In the genomic region with DNA sequence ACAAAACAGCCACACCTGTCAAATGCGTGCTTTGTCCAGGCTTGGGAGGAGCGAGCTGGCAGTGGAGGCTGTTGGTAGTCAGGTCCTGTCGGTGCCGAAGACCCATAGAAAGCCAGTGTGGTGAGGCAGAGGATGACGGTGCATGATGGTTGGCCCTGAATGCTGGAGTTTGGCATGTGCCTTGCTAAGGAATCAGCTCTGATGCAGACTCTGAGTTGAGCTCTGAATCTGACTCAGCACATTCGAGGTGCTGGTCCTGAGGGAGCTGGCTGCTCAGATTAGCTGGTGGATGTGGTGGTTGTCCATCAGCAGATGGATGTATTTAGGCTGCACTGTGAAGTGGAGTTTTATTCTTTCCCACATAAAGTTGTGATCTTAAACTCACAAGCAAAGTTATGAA, we compare ENCODE assay signal across 1 cellular context.
TF ChIP-seq lines count a peak whose summit lies in the region.

No MANE protein-coding gene starts in this region.

TF ChIP-seq in A549, 52 proteins besides CTCF, POLR2A, EP300 and RAD21:
- TF ChIP-seq, protein P1, sequence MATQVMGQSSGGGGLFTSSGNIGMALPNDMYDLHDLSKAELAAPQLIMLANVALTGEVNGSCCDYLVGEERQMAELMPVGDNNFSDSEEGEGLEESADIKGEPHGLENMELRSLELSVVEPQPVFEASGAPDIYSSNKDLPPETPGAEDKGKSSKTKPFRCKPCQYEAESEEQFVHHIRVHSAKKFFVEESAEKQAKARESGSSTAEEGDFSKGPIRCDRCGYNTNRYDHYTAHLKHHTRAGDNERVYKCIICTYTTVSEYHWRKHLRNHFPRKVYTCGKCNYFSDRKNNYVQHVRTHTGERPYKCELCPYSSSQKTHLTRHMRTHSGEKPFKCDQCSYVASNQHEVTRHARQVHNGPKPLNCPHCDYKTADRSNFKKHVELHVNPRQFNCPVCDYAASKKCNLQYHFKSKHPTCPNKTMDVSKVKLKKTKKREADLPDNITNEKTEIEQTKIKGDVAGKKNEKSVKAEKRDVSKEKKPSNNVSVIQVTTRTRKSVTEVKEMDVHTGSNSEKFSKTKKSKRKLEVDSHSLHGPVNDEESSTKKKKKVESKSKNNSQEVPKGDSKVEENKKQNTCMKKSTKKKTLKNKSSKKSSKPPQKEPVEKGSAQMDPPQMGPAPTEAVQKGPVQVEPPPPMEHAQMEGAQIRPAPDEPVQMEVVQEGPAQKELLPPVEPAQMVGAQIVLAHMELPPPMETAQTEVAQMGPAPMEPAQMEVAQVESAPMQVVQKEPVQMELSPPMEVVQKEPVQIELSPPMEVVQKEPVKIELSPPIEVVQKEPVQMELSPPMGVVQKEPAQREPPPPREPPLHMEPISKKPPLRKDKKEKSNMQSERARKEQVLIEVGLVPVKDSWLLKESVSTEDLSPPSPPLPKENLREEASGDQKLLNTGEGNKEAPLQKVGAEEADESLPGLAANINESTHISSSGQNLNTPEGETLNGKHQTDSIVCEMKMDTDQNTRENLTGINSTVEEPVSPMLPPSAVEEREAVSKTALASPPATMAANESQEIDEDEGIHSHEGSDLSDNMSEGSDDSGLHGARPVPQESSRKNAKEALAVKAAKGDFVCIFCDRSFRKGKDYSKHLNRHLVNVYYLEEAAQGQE (IDR thresholded peaks at IDR 0.05) = no peak
- peak; percentile 80 for TF ChIP-seq MAFK (IDR thresholded peaks at IDR 0.05; ENCODE audit: partially characterized antibody)
